ENCODE assay signal across 25 cellular contexts in genomic region chr2:80154231-80154915, GRCh38.
"Had no signal": no experiment of that assay in that cellular context is flagged by ENCODE, and none has a peak within 500 bp of the region (broad histone marks: within the 10 kb centered on the region; RNA-seq: fewer than 3 reads in every experiment).

No MANE protein-coding gene starts in this region.

- H3K27ac ChIP-seq: dorsolateral prefrontal cortex, epithelial cell of prostate, foreskin keratinocyte, gastroesophageal sphincter, heart left ventricle, hepatocyte, left lung, prostate gland, sigmoid colon, spleen, testis, tibial artery had no signal

- H3K27me3 ChIP-seq: dorsolateral prefrontal cortex, foreskin keratinocyte, gastroesophageal sphincter, heart left ventricle, hepatocyte, left lung, sigmoid colon, spleen, testis, tibial artery had no signal

- H3K4me3 ChIP-seq: dorsolateral prefrontal cortex, gastroesophageal sphincter, heart left ventricle, hepatocyte, left lung, prostate gland, sigmoid colon, spleen, testis, tibial artery had no signal

- DNase-seq: dorsolateral prefrontal cortex; effector CD8-positive, alpha-beta T cell; endodermal cell; foreskin keratinocyte; heart left ventricle; left cardiac atrium; left lung; mesenchymal stem cell; midbrain; naive thymus-derived CD4-positive, alpha-beta T cell; nucleus accumbens; right cardiac atrium; sigmoid colon; spleen; stimulated activated CD4-positive, alpha-beta T cell treated with anti-CD3 and anti-CD28 coated beads, Interleukin-4, amount 100 ng/mL, for 4 hours; stimulated activated naive CD8-positive, alpha-beta T cell treated with anti-CD3 and anti-CD28 coated beads, Interleukin-15, Interleukin-2, amounts not matched to agents 100 U/mL and 50 U/mL, for 24 hours; substantia nigra; testis; tibial artery had no signal

- ATAC-seq: esophagus mucosa; foreskin keratinocyte; gastroesophageal sphincter; heart left ventricle; left cardiac atrium; left lung; naive thymus-derived CD4-positive, alpha-beta T cell; right cardiac atrium; stimulated activated memory B cell treated with anti-CD40 and anti-IgM and Interleukin-4, amounts not matched to agents 10 μg/mL and 1 μg/mL and 100 μg/mL, for 72 hours; stimulated activated naive CD8-positive, alpha-beta T cell treated with anti-CD3 and anti-CD28 coated beads, Interleukin-15, Interleukin-2, amounts not matched to agents 100 U/mL and 50 U/mL, for 24 hours had no signal

- H3K9me3 ChIP-seq: gastroesophageal sphincter, heart left ventricle, left lung, prostate gland, sigmoid colon, testis, tibial artery had no signal

- H3K4me1 ChIP-seq: foreskin keratinocyte, gastroesophageal sphincter, heart left ventricle, left lung, prostate gland, sigmoid colon, spleen, testis, tibial artery had no signal

- H3K36me3 ChIP-seq: gastroesophageal sphincter, heart left ventricle, left lung, prostate gland, sigmoid colon, spleen, tibial artery had no signal
